In the genomic region with DNA sequence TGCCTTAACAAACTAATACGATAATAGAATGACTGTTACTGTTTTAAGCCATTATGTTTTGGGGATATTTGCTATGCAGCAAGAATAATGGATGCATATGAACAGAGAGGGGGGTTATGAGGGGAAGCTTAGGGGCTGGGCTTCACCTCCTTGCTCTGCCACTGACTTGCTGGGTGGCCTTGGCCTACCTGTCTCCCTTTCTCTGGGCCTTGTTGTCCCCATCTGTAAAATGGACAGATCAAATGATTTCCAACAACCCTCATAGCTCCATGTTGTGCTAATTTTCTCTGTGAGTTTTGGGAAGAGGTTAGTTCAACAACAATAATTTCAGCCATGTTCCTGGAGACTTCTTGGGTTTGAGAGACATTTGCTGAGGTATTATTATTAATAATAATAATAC, we compare ENCODE assay signal across 1 cellular context.
TF ChIP-seq lines count a peak whose summit lies in the region.

No MANE protein-coding gene starts in this region.

TF ChIP-seq in K562, 482 proteins besides CTCF, POLR2A, EP300 and RAD21 (continued from another document):
- peak; percentile 89 for TF ChIP-seq BCOR (IDR thresholded peaks at IDR 0.05)
- TF ChIP-seq RBM25 (IDR thresholded peaks at IDR 0.05; ENCODE audit: low read depth, low read length, severe bottlenecking), result peak; percentile 97
- TF ChIP-seq, protein P1, sequence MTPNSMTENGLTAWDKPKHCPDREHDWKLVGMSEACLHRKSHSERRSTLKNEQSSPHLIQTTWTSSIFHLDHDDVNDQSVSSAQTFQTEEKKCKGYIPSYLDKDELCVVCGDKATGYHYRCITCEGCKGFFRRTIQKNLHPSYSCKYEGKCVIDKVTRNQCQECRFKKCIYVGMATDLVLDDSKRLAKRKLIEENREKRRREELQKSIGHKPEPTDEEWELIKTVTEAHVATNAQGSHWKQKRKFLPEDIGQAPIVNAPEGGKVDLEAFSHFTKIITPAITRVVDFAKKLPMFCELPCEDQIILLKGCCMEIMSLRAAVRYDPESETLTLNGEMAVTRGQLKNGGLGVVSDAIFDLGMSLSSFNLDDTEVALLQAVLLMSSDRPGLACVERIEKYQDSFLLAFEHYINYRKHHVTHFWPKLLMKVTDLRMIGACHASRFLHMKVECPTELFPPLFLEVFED (CRISPR knock-in tag; conservative IDR thresholded peaks at IDR 0.05), result no peak
- TF ChIP-seq SRF (CRISPR knock-in tag; IDR thresholded peaks at IDR 0.05), result no peak
- TF ChIP-seq CBX3 (IDR thresholded peaks at IDR 0.05; ENCODE audit: borderline replicate concordance in 1 of 2, low read length in 2 of 2), result peak in 1 of 2 experiments; percentile 13; a peak in 1 of 3 replicates
- TF ChIP-seq TCF3 (CRISPR knock-in tag; IDR thresholded peaks at IDR 0.05), result no peak
- TF ChIP-seq SMARCA5 (IDR thresholded peaks at IDR 0.05), result 0 out of 2 replicates have a peak, but pooled peaks have one; percentile 36
- TF ChIP-seq RBM34 (IDR thresholded peaks at IDR 0.05; ENCODE audit: borderline replicate concordance, insufficient read depth, low read length), result no peak
- TF ChIP-seq, protein P2, sequence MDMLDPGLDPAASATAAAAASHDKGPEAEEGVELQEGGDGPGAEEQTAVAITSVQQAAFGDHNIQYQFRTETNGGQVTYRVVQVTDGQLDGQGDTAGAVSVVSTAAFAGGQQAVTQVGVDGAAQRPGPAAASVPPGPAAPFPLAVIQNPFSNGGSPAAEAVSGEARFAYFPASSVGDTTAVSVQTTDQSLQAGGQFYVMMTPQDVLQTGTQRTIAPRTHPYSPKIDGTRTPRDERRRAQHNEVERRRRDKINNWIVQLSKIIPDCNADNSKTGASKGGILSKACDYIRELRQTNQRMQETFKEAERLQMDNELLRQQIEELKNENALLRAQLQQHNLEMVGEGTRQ (CRISPR knock-in tag; IDR thresholded peaks at IDR 0.05), result no peak
- no peak for TF ChIP-seq BACH1 (tag; IDR thresholded peaks at IDR 0.05)
- peak; percentile 12; the same call in 1 of the 2 replicates for TF ChIP-seq ZKSCAN8 (CRISPR knock-in tag; IDR thresholded peaks at IDR 0.05)
- no peak for TF ChIP-seq HNRNPH1 (optimal IDR thresholded peaks at IDR 0.05; ENCODE audit: low read depth, low read length)
- TF ChIP-seq, protein P3, sequence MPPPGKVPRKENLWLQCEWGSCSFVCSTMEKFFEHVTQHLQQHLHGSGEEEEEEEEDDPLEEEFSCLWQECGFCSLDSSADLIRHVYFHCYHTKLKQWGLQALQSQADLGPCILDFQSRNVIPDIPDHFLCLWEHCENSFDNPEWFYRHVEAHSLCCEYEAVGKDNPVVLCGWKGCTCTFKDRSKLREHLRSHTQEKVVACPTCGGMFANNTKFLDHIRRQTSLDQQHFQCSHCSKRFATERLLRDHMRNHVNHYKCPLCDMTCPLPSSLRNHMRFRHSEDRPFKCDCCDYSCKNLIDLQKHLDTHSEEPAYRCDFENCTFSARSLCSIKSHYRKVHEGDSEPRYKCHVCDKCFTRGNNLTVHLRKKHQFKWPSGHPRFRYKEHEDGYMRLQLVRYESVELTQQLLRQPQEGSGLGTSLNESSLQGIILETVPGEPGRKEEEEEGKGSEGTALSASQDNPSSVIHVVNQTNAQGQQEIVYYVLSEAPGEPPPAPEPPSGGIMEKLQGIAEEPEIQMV (tag; conservative IDR thresholded peaks at IDR 0.05; ENCODE audit: low read depth), result no peak
- no peak for TF ChIP-seq ZNF174 (CRISPR knock-in tag; IDR thresholded peaks at IDR 0.05)
- TF ChIP-seq ZNF184 (CRISPR knock-in tag; IDR thresholded peaks at IDR 0.05), result no peak
- TF ChIP-seq MEF2D (tag; conservative IDR thresholded peaks at IDR 0.05; ENCODE audit: low read depth), result no peak
- no peak for TF ChIP-seq ZC3H11A (IDR thresholded peaks at IDR 0.05; ENCODE audit: low read depth, low read length)
- no peak for TF ChIP-seq PURB (CRISPR knock-in tag; IDR thresholded peaks at IDR 0.05; ENCODE audit: low read depth)
- TF ChIP-seq, protein P4, sequence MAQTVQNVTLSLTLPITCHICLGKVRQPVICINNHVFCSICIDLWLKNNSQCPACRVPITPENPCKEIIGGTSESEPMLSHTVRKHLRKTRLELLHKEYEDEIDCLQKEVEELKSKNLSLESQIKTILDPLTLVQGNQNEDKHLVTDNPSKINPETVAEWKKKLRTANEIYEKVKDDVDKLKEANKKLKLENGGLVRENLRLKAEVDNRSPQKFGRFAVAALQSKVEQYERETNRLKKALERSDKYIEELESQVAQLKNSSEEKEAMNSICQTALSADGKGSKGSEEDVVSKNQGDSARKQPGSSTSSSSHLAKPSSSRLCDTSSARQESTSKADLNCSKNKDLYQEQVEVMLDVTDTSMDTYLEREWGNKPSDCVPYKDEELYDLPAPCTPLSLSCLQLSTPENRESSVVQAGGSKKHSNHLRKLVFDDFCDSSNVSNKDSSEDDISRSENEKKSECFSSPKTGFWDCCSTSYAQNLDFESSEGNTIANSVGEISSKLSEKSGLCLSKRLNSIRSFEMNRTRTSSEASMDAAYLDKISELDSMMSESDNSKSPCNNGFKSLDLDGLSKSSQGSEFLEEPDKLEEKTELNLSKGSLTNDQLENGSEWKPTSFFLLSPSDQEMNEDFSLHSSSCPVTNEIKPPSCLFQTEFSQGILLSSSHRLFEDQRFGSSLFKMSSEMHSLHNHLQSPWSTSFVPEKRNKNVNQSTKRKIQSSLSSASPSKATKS (CRISPR knock-in tag; IDR thresholded peaks at IDR 0.05), result no peak
- no peak for TF ChIP-seq MIER1 (IDR thresholded peaks at IDR 0.05; ENCODE audit: low read depth)
- peak; percentile 65 for TF ChIP-seq CHD4 (IDR thresholded peaks at IDR 0.05; ENCODE audit: insufficient read depth, insufficient replicate concordance, low read depth, low read length, poor library complexity, severe bottlenecking)
- no peak for TF ChIP-seq JUNB (CRISPR knock-in tag; conservative IDR thresholded peaks at IDR 0.05)
- no peak for TF ChIP-seq SMARCB1 (IDR thresholded peaks at IDR 0.05; ENCODE audit: insufficient read length, low read depth)
- TF ChIP-seq KDM1A (IDR thresholded peaks at IDR 0.05), result peak in 1 of 2 experiments; percentile 62; a peak in 2 of 4 replicates
- TF ChIP-seq TEAD2 (tag; IDR thresholded peaks at IDR 0.05), result no peak
- TF ChIP-seq, protein P5, sequence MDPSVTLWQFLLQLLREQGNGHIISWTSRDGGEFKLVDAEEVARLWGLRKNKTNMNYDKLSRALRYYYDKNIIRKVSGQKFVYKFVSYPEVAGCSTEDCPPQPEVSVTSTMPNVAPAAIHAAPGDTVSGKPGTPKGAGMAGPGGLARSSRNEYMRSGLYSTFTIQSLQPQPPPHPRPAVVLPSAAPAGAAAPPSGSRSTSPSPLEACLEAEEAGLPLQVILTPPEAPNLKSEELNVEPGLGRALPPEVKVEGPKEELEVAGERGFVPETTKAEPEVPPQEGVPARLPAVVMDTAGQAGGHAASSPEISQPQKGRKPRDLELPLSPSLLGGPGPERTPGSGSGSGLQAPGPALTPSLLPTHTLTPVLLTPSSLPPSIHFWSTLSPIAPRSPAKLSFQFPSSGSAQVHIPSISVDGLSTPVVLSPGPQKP (CRISPR knock-in tag; IDR thresholded peaks at IDR 0.05), result no peak
- TF ChIP-seq CHD1 (IDR thresholded peaks at IDR 0.05; ENCODE audit: low read length), result no peak
- 0 out of 4 replicates have a peak, but pooled peaks of 1 of the 2 experiments have one; percentile 39 for TF ChIP-seq RCOR1 (IDR thresholded peaks at IDR 0.05; ENCODE audit: borderline replicate concordance in 1 of 2, low read depth in 2 of 2, low read length in 2 of 2)
- no peak for TF ChIP-seq ZNF316 (IDR thresholded peaks at IDR 0.05)
- TF ChIP-seq FOXP1 (CRISPR knock-in tag; IDR thresholded peaks at IDR 0.05), result no peak
- TF ChIP-seq RBM14 (IDR thresholded peaks at IDR 0.05; ENCODE audit: borderline replicate concordance, insufficient read depth, low read depth, low read length), result no peak
- TF ChIP-seq ZNF444 (CRISPR knock-in tag; IDR thresholded peaks at IDR 0.05), result no peak
- TF ChIP-seq, protein P6, sequence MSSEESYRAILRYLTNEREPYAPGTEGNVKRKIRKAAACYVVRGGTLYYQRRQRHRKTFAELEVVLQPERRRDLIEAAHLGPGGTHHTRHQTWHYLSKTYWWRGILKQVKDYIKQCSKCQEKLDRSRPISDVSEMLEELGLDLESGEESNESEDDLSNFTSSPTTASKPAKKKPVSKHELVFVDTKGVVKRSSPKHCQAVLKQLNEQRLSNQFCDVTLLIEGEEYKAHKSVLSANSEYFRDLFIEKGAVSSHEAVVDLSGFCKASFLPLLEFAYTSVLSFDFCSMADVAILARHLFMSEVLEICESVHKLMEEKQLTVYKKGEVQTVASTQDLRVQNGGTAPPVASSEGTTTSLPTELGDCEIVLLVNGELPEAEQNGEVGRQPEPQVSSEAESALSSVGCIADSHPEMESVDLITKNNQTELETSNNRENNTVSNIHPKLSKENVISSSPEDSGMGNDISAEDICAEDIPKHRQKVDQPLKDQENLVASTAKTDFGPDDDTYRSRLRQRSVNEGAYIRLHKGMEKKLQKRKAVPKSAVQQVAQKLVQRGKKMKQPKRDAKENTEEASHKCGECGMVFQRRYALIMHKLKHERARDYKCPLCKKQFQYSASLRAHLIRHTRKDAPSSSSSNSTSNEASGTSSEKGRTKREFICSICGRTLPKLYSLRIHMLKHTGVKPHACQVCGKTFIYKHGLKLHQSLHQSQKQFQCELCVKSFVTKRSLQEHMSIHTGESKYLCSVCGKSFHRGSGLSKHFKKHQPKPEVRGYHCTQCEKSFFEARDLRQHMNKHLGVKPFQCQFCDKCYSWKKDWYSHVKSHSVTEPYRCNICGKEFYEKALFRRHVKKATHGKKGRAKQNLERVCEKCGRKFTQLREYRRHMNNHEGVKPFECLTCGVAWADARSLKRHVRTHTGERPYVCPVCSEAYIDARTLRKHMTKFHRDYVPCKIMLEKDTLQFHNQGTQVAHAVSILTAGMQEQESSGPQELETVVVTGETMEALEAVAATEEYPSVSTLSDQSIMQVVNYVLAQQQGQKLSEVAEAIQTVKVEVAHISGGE (CRISPR knock-in tag; IDR thresholded peaks at IDR 0.05), result no peak
- TF ChIP-seq ZNF584 (CRISPR knock-in tag; IDR thresholded peaks at IDR 0.05; ENCODE audit: low read depth), result no peak
- TF ChIP-seq, protein P7, sequence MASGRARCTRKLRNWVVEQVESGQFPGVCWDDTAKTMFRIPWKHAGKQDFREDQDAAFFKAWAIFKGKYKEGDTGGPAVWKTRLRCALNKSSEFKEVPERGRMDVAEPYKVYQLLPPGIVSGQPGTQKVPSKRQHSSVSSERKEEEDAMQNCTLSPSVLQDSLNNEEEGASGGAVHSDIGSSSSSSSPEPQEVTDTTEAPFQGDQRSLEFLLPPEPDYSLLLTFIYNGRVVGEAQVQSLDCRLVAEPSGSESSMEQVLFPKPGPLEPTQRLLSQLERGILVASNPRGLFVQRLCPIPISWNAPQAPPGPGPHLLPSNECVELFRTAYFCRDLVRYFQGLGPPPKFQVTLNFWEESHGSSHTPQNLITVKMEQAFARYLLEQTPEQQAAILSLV (tag; IDR thresholded peaks at IDR 0.05), result no peak
- no peak for TF ChIP-seq SMC3 (conservative IDR thresholded peaks at IDR 0.05; ENCODE audit: insufficient read depth, low read depth, low read length)
- no peak for TF ChIP-seq ELF2 (CRISPR knock-in tag; IDR thresholded peaks at IDR 0.05)
- TF ChIP-seq ZNF778 (CRISPR knock-in tag; IDR thresholded peaks at IDR 0.05), result no peak
- no peak for TF ChIP-seq ZNF143 (CRISPR knock-in tag; IDR thresholded peaks at IDR 0.05)
- TF ChIP-seq HMG20A (CRISPR knock-in tag; conservative IDR thresholded peaks at IDR 0.05), result no peak
- no peak for TF ChIP-seq XRCC5 (IDR thresholded peaks at IDR 0.05; ENCODE audit: low read depth, low read length)
- TF ChIP-seq ADNP (tag; IDR thresholded peaks at IDR 0.05), result peak; percentile 93
- TF ChIP-seq, protein P8, sequence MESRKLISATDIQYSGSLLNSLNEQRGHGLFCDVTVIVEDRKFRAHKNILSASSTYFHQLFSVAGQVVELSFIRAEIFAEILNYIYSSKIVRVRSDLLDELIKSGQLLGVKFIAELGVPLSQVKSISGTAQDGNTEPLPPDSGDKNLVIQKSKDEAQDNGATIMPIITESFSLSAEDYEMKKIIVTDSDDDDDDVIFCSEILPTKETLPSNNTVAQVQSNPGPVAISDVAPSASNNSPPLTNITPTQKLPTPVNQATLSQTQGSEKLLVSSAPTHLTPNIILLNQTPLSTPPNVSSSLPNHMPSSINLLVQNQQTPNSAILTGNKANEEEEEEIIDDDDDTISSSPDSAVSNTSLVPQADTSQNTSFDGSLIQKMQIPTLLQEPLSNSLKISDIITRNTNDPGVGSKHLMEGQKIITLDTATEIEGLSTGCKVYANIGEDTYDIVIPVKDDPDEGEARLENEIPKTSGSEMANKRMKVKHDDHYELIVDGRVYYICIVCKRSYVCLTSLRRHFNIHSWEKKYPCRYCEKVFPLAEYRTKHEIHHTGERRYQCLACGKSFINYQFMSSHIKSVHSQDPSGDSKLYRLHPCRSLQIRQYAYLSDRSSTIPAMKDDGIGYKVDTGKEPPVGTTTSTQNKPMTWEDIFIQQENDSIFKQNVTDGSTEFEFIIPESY (CRISPR knock-in tag; IDR thresholded peaks at IDR 0.05), result no peak
- TF ChIP-seq TEAD1 (CRISPR knock-in tag; IDR thresholded peaks at IDR 0.05), result no peak
- no peak for TF ChIP-seq PTRF (tag; IDR thresholded peaks at IDR 0.05)
- TF ChIP-seq CBX5 (IDR thresholded peaks at IDR 0.05; ENCODE audit: borderline replicate concordance, low read depth), result no peak
- no peak for TF ChIP-seq ZNF785 (CRISPR knock-in tag; IDR thresholded peaks at IDR 0.05)
- no peak for TF ChIP-seq IRF2 (CRISPR knock-in tag; IDR thresholded peaks at IDR 0.05)
- no peak for TF ChIP-seq NCOA4 (IDR thresholded peaks at IDR 0.05; ENCODE audit: partially characterized antibody)
- TF ChIP-seq ZNF717 (CRISPR knock-in tag; IDR thresholded peaks at IDR 0.05), result no peak
